In genomic region chr21:43343992-43344886, GRCh38 we compare ENCODE assay signal across 14 cellular contexts.
DNase-seq lines count a peak whose midpoint lies in the region; ATAC-seq, FAIRE-seq and TF ChIP-seq lines count a peak whose summit lies in the region.
"Had no signal": no experiment of that assay in that cellular context is flagged by ENCODE, and none has a peak within 500 bp of the region (broad histone marks: within the 10 kb centered on the region; RNA-seq: fewer than 3 reads in every experiment).

No MANE protein-coding gene starts in this region.

- intact Hi-C loops in activated CD4-positive, alpha-beta memory T cell treated with anti-CD3 and anti-CD28 coated beads for 36 hours (cut with micrococcal nuclease): no loop called here
- intact Hi-C loops in aorta (cut with DNase I): no loop called here

- H3K27me3 Mint-ChIP-seq in nephron progenitor cell (ENCODE audit: low read depth, poor library complexity): peaks cover 20% of the 10 kb centered on the region
- no peaks in the 10 kb centered on the region for H3K27me3 Mint-ChIP-seq in activated CD4-positive, alpha-beta memory T cell treated with anti-CD3 and anti-CD28 coated beads for 36 hours
- H3K27me3 Mint-ChIP-seq in activated CD8-positive, alpha-beta T cell treated with anti-CD3 and anti-CD28 coated beads, Interleukin-2, amount 10 ng/mL, durations not matched to agents 7 days and 5 days (ENCODE audit: low read depth): no peaks in the 10 kb centered on the region

- peaks cover 64% of the 10 kb centered on the region for H3K4me1 Mint-ChIP-seq in nephron progenitor cell
- H3K4me1 Mint-ChIP-seq in activated CD4-positive, alpha-beta memory T cell treated with anti-CD3 and anti-CD28 coated beads for 36 hours (ENCODE audit: low read depth): peaks cover 6% of the 10 kb centered on the region
- H3K4me1 Mint-ChIP-seq in activated CD8-positive, alpha-beta T cell treated with anti-CD3 and anti-CD28 coated beads, Interleukin-2, amount 10 ng/mL, durations not matched to agents 7 days and 5 days (ENCODE audit: low read depth): peaks cover 7% of the 10 kb centered on the region

- FAIRE-seq in bronchial epithelial cell (lab: Jason Lieb, UNC): no peak

- POLR2A ChIA-PET in activated CD4-positive, alpha-beta memory T cell treated with anti-CD3 and anti-CD28 coated beads for 36 hours (lab: Charles Lee): no interaction called here
- POLR2A ChIA-PET in activated CD8-positive, alpha-beta T cell treated with anti-CD3 and anti-CD28 coated beads, Interleukin-2, amount 10 ng/mL, durations not matched to agents 7 days and 5 days (lab: Charles Lee): no interaction called here

- no peaks in the 10 kb centered on the region for H3K9me3 Mint-ChIP-seq in nephron progenitor cell
- no peaks in the 10 kb centered on the region for H3K9me3 Mint-ChIP-seq in activated CD4-positive, alpha-beta memory T cell treated with anti-CD3 and anti-CD28 coated beads for 36 hours
- H3K9me3 Mint-ChIP-seq in activated CD8-positive, alpha-beta T cell treated with anti-CD3 and anti-CD28 coated beads, Interleukin-2, amount 10 ng/mL, durations not matched to agents 7 days and 5 days (ENCODE audit: insufficient read depth): no peaks in the 10 kb centered on the region
- H3K9me3 Mint-ChIP-seq: activated naive CD4-positive, alpha-beta T cell treated with anti-CD3 and anti-CD28 coated beads, Interleukin-2, amount 50 U/mL, for 72 hours had no signal

- peak overlapping the region; percentile 68 for H3K27ac Mint-ChIP-seq in nephron progenitor cell
- H3K27ac Mint-ChIP-seq in activated CD4-positive, alpha-beta memory T cell treated with anti-CD3 and anti-CD28 coated beads for 36 hours: no peak overlapping the region
- H3K27ac Mint-ChIP-seq in activated CD8-positive, alpha-beta T cell treated with anti-CD3 and anti-CD28 coated beads, Interleukin-2, amount 10 ng/mL, durations not matched to agents 7 days and 5 days: no peak overlapping the region

- CTCF ChIA-PET in activated CD4-positive, alpha-beta memory T cell treated with anti-CD3 and anti-CD28 coated beads for 36 hours (lab: Charles Lee): no interaction called here
- CTCF ChIA-PET in activated CD8-positive, alpha-beta T cell treated with anti-CD3 and anti-CD28 coated beads, Interleukin-2, amount 10 ng/mL, durations not matched to agents 7 days and 5 days (lab: Charles Lee): no interaction called here

- H3K4me3 ChIP-seq in bronchial epithelial cell (ENCODE audit: low read depth, low read length): no peak overlapping the region
- H3K4me3 ChIP-seq in aorta (ENCODE audit: low read length in 2 of 2): no peak overlapping the region
- H3K4me3 ChIP-seq: dorsolateral prefrontal cortex had no signal

- no peaks in the 10 kb centered on the region for H3K4me1 ChIP-seq in aorta (ENCODE audit: control insufficient read depth in 1 of 2, insufficient read depth in 2 of 2, low read length in 2 of 2)

- H3K27ac ChIP-seq in C4-2B (peak overlapping the region; percentile 84), aorta (ENCODE audit: low read depth in 1 of 2, low read length in 2 of 2) (no peak overlapping the region)
- H3K27ac ChIP-seq: dorsolateral prefrontal cortex had no signal

- TF ChIP-seq CTCF in C4-2B (conservative IDR thresholded peaks at IDR 0.05): no peak
- TF ChIP-seq CTCF in bronchial epithelial cell (IDR thresholded peaks at IDR 0.05; ENCODE audit: insufficient read depth, low read length, severe bottlenecking): no peak
- TF ChIP-seq CTCF in nephron progenitor cell (IDR thresholded peaks at IDR 0.05): no peak

- DNase-seq in NCI-H1092 (lab: John Stamatoyannopoulos, UW) (peak; percentile 59), bronchial epithelial cell (ENCODE audit: low read depth) (peak; percentile 57), nephron progenitor cell (no peak), aorta (no peak), NCI-H1048 (lab: John Stamatoyannopoulos, UW) (no peak)
- no peak for DNase-seq in activated CD4-positive, alpha-beta memory T cell treated with anti-CD3 and anti-CD28 coated beads for 36 hours
- DNase-seq in activated CD8-positive, alpha-beta T cell treated with anti-CD3 and anti-CD28 coated beads, Interleukin-2, amount 10 ng/mL, durations not matched to agents 7 days and 5 days: no peak
- DNase-seq: left cardiac atrium, nucleus accumbens, OCI-M1, T-helper 9 cell had no signal

- no peak for ATAC-seq in aorta (ENCODE audit: low FRiP score)
- no peak for ATAC-seq in activated CD8-positive, alpha-beta T cell treated with anti-CD3 and anti-CD28 coated beads, Interleukin-2, amount 10 ng/mL, durations not matched to agents 7 days and 5 days
- ATAC-seq: activated naive CD4-positive, alpha-beta T cell treated with anti-CD3 and anti-CD28 coated beads, Interleukin-2, amount 50 U/mL, for 72 hours; left cardiac atrium had no signal

- H3K36me3 ChIP-seq in bronchial epithelial cell (ENCODE audit: control insufficient read depth, insufficient read depth, low read length): no peaks in the 10 kb centered on the region
- H3K36me3 ChIP-seq in aorta (ENCODE audit: control insufficient read depth in 1 of 2, insufficient read depth in 2 of 2, low read length in 1 of 2): no peaks in the 10 kb centered on the region

- H3K4me3 Mint-ChIP-seq in nephron progenitor cell: peak overlapping the region; percentile 30
- H3K4me3 Mint-ChIP-seq in activated CD4-positive, alpha-beta memory T cell treated with anti-CD3 and anti-CD28 coated beads for 36 hours: no peak overlapping the region
- no peak overlapping the region for H3K4me3 Mint-ChIP-seq in activated CD8-positive, alpha-beta T cell treated with anti-CD3 and anti-CD28 coated beads, Interleukin-2, amount 10 ng/mL, durations not matched to agents 7 days and 5 days

- no peaks in the 10 kb centered on the region for H3K36me3 Mint-ChIP-seq in nephron progenitor cell (ENCODE audit: low read depth)
- no peaks in the 10 kb centered on the region for H3K36me3 Mint-ChIP-seq in activated CD4-positive, alpha-beta memory T cell treated with anti-CD3 and anti-CD28 coated beads for 36 hours
- H3K36me3 Mint-ChIP-seq in activated CD8-positive, alpha-beta T cell treated with anti-CD3 and anti-CD28 coated beads, Interleukin-2, amount 10 ng/mL, durations not matched to agents 7 days and 5 days (ENCODE audit: low read depth): no peaks in the 10 kb centered on the region
- H3K36me3 Mint-ChIP-seq: activated naive CD4-positive, alpha-beta T cell treated with anti-CD3 and anti-CD28 coated beads, Interleukin-2, amount 50 U/mL, for 72 hours had no signal

- no peaks in the 10 kb centered on the region for H3K9me3 ChIP-seq in aorta (ENCODE audit: control insufficient read depth, low read length)

- H3K27me3 ChIP-seq in bronchial epithelial cell (ENCODE audit: control insufficient read depth, insufficient read depth, low read length): no peaks in the 10 kb centered on the region
- H3K27me3 ChIP-seq in aorta (ENCODE audit: control insufficient read depth in 1 of 2, insufficient read depth in 2 of 2, low read length in 1 of 2): no peaks in the 10 kb centered on the region
- H3K27me3 ChIP-seq: dorsolateral prefrontal cortex had no signal

- WGBS in aorta, 2 donors: 23 to 26% methylated on average over 37 of the region's 37 CpGs

Comparison
In these comparisons a context has a peak if more than half of its experiments do, and no peak if none do; other contexts are left out.
1. DNase-seq: peak in NCI-H1092 (single experiment) and bronchial epithelial cell (single experiment); none in nephron progenitor cell (single experiment), activated CD4-positive, alpha-beta memory T cell treated with anti-CD3 and anti-CD28 coated beads for 36 hours (single experiment), aorta (0 of 2), NCI-H1048 (single experiment) and activated CD8-positive, alpha-beta T cell treated with anti-CD3 and anti-CD28 coated beads, Interleukin-2, amount 10 ng/mL, durations not matched to agents 7 days and 5 days (single experiment).